1 cellular context compared by ENCODE assay signal in the genomic region with DNA sequence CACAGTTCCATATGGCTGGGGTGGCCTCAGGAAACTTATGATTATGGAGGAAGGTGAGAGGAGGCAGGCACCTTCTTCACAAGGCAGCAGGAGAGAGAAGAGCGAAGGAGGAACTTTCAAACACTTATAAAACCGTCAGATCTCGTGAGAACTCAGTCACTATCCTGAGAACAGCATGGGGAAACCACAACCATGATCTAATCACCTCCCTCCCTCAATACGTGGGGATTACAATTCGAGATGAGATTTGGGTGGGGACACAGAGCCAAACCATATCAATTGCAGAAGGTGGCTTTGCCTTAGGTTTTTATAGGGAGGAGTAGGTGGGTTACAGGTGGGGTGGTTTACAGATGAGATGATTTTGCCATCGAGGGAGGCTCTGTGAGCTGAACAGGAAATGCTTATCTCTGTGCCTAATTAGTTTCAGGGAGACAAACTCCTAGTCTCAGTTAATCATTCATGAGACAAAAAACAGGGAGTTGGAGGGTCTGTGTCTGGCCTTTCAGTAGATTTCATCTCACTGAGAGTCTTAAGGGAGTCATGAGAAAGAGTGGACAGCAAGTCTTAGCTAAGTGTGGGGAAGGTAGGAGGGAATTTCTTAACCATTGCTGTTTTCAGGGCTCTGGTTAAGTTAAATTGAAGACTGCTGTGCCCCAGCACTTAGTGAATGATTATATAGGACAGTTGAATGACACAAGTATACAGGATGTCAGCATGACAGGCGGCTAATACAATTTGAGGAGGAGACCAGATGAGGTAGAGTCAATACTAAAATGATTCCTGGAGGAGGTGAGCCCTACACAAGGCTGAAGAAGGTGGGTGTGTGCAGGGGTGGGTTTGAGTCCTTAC.
TF ChIP-seq lines count a peak whose summit lies in the region.

No MANE protein-coding gene starts in this region.

TF ChIP-seq in endothelial cell of umbilical vein, 7 proteins besides CTCF, POLR2A, EP300 and RAD21:
- TF ChIP-seq POLR2AphosphoS5 (IDR thresholded peaks at IDR 0.05; ENCODE audit: insufficient read depth, low read depth, low read length) (no peak), GATA2 (IDR thresholded peaks at IDR 0.05; ENCODE audit: insufficient read depth, insufficient read length, low read depth, low read length) (no peak), JUN (IDR thresholded peaks at IDR 0.05; ENCODE audit: borderline replicate concordance, insufficient read depth, insufficient read length, low read depth) (no peak), EZH2 (IDR thresholded peaks at IDR 0.05; ENCODE audit: borderline replicate concordance, low read depth, low read length, severe bottlenecking) (no peak), MYC (IDR thresholded peaks at IDR 0.05; ENCODE audit: low read depth, low read length) (no peak), FOS (IDR thresholded peaks at IDR 0.05; ENCODE audit: borderline replicate concordance, insufficient read depth, low read length) (no peak)
- TF ChIP-seq, protein P1, sequence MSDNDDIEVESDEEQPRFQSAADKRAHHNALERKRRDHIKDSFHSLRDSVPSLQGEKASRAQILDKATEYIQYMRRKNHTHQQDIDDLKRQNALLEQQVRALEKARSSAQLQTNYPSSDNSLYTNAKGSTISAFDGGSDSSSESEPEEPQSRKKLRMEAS (IDR thresholded peaks at IDR 0.05; ENCODE audit: insufficient read depth, insufficient read length), result no peak
